ENCODE assay signal across 12 cellular contexts in the genomic region with DNA sequence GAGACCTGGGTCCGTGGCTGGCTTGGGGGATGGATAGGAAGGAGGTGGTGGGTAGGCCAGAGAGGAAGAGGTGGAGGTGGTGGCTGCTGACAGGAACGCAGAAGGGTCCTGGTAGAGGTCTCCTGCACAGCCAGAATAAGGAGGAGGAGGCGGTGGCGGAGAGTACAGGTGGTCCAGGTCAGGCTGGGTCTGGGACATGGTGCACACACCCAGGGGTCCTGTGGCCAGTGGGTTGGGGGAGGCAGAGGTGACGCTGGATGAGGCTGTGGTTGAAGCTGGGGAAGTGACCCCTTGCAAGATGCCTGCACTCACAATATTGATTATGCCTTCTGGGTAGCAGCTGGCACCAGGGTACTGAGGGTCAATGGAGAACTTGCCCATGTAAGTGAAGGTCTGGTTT. TPM values are rescaled to one million over a fixed set of nuclear protein-coding genes. Genes with fewer than 3 reads are reported as not detected.
A peak's percentile ranks its signal among the peaks of the same experiment; 100 is the strongest.
DNase-seq lines count a peak whose midpoint lies in the region; ATAC-seq, FAIRE-seq and TF ChIP-seq lines count a peak whose summit lies in the region.
"Had no signal": no experiment of that assay in that cellular context is flagged by ENCODE, and none has a peak within 500 bp of the region (broad histone marks: within the 10 kb centered on the region; RNA-seq: fewer than 3 reads in every experiment).

No MANE protein-coding gene starts in this region.

- FAIRE-seq in HepG2 (lab: Jason Lieb, UNC) = no peak

- no peaks in the 10 kb centered on the region for H3K9me3 Mint-ChIP-seq in activated T-cell treated with anti-CD3 and anti-CD28 coated beads, Interleukin-2, amount 50 U/mL, for 72 hours

- no peaks in the 10 kb centered on the region for H3K79me2 ChIP-seq in HepG2 (ENCODE audit: insufficient read depth, low read length)

- 83% methylated on average over 5 of the region's 5 CpGs for WGBS in HepG2 (ENCODE audit: low lambda C conversion rate)

- CTCF ChIA-PET in GM10248 (lab: Yijun Ruan, JAX) = interaction anchor here (0.9 to 16.5 kb wide), 3 partner anchors 80 to 223 kb away, joined by 3 to 239 read pairs (median 3); no protein-coding TSS in a partner anchor
- CTCF ChIA-PET in HepG2 (lab: Yijun Ruan, JAX; ENCODE audit: low intra/inter-chr PET ratio, low total read pairs) = no interaction called here

- intact Hi-C loops in upper lobe of right lung (cut with DNase I) (loop anchor here (10.0 kb wide), 1 partner anchor 369 kb away; no protein-coding TSS in a partner anchor), HepG2 (cut with micrococcal nuclease; ENCODE audit: unreplicated experiment) (no loop called here)

- ATAC-seq in activated T-cell treated with anti-CD3 and anti-CD28 coated beads, Interleukin-2, amount 50 U/mL, for 72 hours (replicated peaks in 1 of 2) = no peak
- ATAC-seq in upper lobe of right lung = no peak
- ATAC-seq in HepG2 = no peak

- no peaks in the 10 kb centered on the region for H3K27me3 Mint-ChIP-seq in activated T-cell treated with anti-CD3 and anti-CD28 coated beads, Interleukin-2, amount 50 U/mL, for 72 hours (ENCODE audit: low read depth)

- TF ChIP-seq CTCF in upper lobe of right lung (IDR thresholded peaks at IDR 0.05) (no peak), GM10248 (IDR thresholded peaks at IDR 0.05; ENCODE audit: control extremely low read depth, extremely low read depth, low read depth, missing control alignments) (no peak), HepG2 (CRISPR knock-in tag; IDR thresholded peaks at IDR 0.05) (no peak)

- peak; percentile 14 for DNase-seq in stimulated activated CD4-positive, alpha-beta T cell treated with anti-CD3 and anti-CD28 coated beads, Interleukin-15, amount 100 ng/mL, for 24 hours
- no peak for DNase-seq in stimulated activated CD4-positive, alpha-beta T cell treated with anti-CD3 and anti-CD28 coated beads, Interleukin-2, amount 100 ng/mL, for 24 hours
- DNase-seq in activated T-cell treated with anti-CD3 and anti-CD28 coated beads, Interleukin-2, amount 50 U/mL, for 72 hours = peak; percentile 9 to 12
- DNase-seq in upper lobe of right lung (no peak), GM10248 (ENCODE audit: extremely low spot score) (no peak), HepG2 (ENCODE audit: low spot score) (no peak)
- DNase-seq in activated CD4-positive, CD25-positive, alpha-beta regulatory T cell (lab: John Stamatoyannopoulos, UW) = no peak
- DNase-seq: effector CD4-positive, alpha-beta T cell; NCI-H446; WERI-Rb-1 had no signal

- in situ Hi-C loops in HepG2 (cut with HindIII; ENCODE audit: extremely low pct_ligation_motif_present, low pct_unique_long_range_greater_than_20kb) = loop anchor here (25.0 kb wide), 1 partner anchor 552 kb away; a partner anchor contains a TSS

- no peak overlapping the region for H3K27ac ChIP-seq in muscle layer of duodenum (ENCODE audit: low read length)
- no peak overlapping the region for H3K27ac ChIP-seq in upper lobe of right lung
- H3K27ac ChIP-seq in HepG2 (ENCODE audit: extremely low read length, insufficient read depth, low read length) = no peak overlapping the region
- H3K27ac ChIP-seq: HL-60, WERI-Rb-1 had no signal

- peak overlapping the region; percentile 95 for H3K27ac Mint-ChIP-seq in activated T-cell treated with anti-CD3 and anti-CD28 coated beads, Interleukin-2, amount 50 U/mL, for 72 hours

- no peak for TF ChIP-seq POLR2A in HepG2 (IDR thresholded peaks at IDR 0.05; ENCODE audit: insufficient read depth in 1 of 2, low read depth in 2 of 2, low read length in 2 of 2)

- TF ChIP-seq EP300 in HepG2 (IDR thresholded peaks at IDR 0.05; ENCODE audit: low read depth in 2 of 2, low read length in 2 of 2) = no peak
- no peak for TF ChIP-seq EP300 in HepG2 (CRISPR knock-in tag; IDR thresholded peaks at IDR 0.05; ENCODE audit: borderline replicate concordance)

- H3K36me3 ChIP-seq in muscle layer of duodenum (ENCODE audit: control insufficient read depth in 1 of 2, insufficient read depth in 2 of 2, low read length in 2 of 2) = no peaks in the 10 kb centered on the region
- no peaks in the 10 kb centered on the region for H3K36me3 ChIP-seq in upper lobe of right lung
- H3K36me3 ChIP-seq in HepG2 (replicated peaks in 1 of 2; ENCODE audit: control insufficient read depth in 1 of 2, insufficient read depth in 2 of 2, low read length in 2 of 2) = no peaks in the 10 kb centered on the region
- H3K36me3 ChIP-seq: WERI-Rb-1 had no signal

- POLR2A ChIA-PET in GM10248 (lab: Yijun Ruan, JAX) (no interaction called here), HepG2 (lab: Yijun Ruan, JAX) (no interaction called here)

- peaks cover 76% of the 10 kb centered on the region for H3K4me1 Mint-ChIP-seq in activated T-cell treated with anti-CD3 and anti-CD28 coated beads, Interleukin-2, amount 50 U/mL, for 72 hours (ENCODE audit: low read depth)

- peak overlapping the region; percentile 79 to 96 for H3K4me3 ChIP-seq in muscle layer of duodenum (ENCODE audit: low read depth in 1 of 2, low read length in 2 of 2)
- peak overlapping the region; percentile 88 for H3K4me3 ChIP-seq in upper lobe of right lung
- no peak overlapping the region for H3K4me3 ChIP-seq in HepG2 (replicated peaks in 1 of 3; ENCODE audit: insufficient read depth in 1 of 3, low read depth in 2 of 3, low read length in 3 of 3)

- no peak overlapping the region for H3K4me2 ChIP-seq in HepG2 (ENCODE audit: low read depth, low read length)

- no peaks in the 10 kb centered on the region for H4K20me1 ChIP-seq in HepG2 (ENCODE audit: insufficient read depth, low read length)

- H2AFZ ChIP-seq in HepG2 (ENCODE audit: low read length) = no peak overlapping the region

- no peak overlapping the region for H3K9ac ChIP-seq in HepG2 (ENCODE audit: insufficient read depth, low read depth, low read length)

- no peak for TF ChIP-seq RAD21 in HepG2 (CRISPR knock-in tag; IDR thresholded peaks at IDR 0.05)

- H3K27me3 ChIP-seq in muscle layer of duodenum (ENCODE audit: low read depth, low read length) = peaks cover 18% of the 10 kb centered on the region
- H3K27me3 ChIP-seq in upper lobe of right lung = peaks cover 17% of the 10 kb centered on the region
- peaks cover 7 to 23% of the 10 kb centered on the region in 2 experiments; a peak in 4 of 5 replicates for H3K27me3 ChIP-seq in HepG2 (ENCODE audit: control insufficient read depth in 1 of 2, insufficient read depth in 2 of 2, low read length in 2 of 2)

- no peaks in the 10 kb centered on the region for H3K9me3 ChIP-seq in muscle layer of duodenum (ENCODE audit: control insufficient read depth in 1 of 2, low read length in 2 of 2)
- H3K9me3 ChIP-seq in upper lobe of right lung = no peaks in the 10 kb centered on the region
- no peaks in the 10 kb centered on the region for H3K9me3 ChIP-seq in HepG2 (ENCODE audit: low read length)

- peaks cover 3 to 29% of the 10 kb centered on the region in 2 donors for H3K4me1 ChIP-seq in muscle layer of duodenum (ENCODE audit: control insufficient read depth in 1 of 2, insufficient read depth in 2 of 2, low read length in 2 of 2)
- peaks cover 28% of the 10 kb centered on the region for H3K4me1 ChIP-seq in upper lobe of right lung
- H3K4me1 ChIP-seq in HepG2 (ENCODE audit: insufficient read depth, low read length) = peaks cover 23% of the 10 kb centered on the region

- peak overlapping the region; percentile 92 for H3K4me3 Mint-ChIP-seq in activated T-cell treated with anti-CD3 and anti-CD28 coated beads, Interleukin-2, amount 50 U/mL, for 72 hours

- peaks cover 28 to 31% of the 10 kb centered on the region in 2 donors for H3K36me3 Mint-ChIP-seq in activated T-cell treated with anti-CD3 and anti-CD28 coated beads, Interleukin-2, amount 50 U/mL, for 72 hours (ENCODE audit: insufficient read depth in 2 of 2)

- BruUV-seq in HepG2 (replicated peaks; lab: Mats Ljungman, UMichigan) = no TSS peak

RNA-seq across cellular contexts. Expression of a gene that starts 2.2 kb away (rescaled TPM):
- 10 to 100 TPM; 64.3 to 76.7 TPM for total RNA-seq in activated T-cell treated with anti-CD3 and anti-CD28 coated beads, Interleukin-2, amount 50 U/mL, for 72 hours
- total RNA-seq in upper lobe of right lung (41.4 TPM), HepG2 (2016; rRNA removed; fragmentation: Illumina TruSeq; extraction: Trizol) (0.11 TPM in 1 of 2 replicates, not detected in the other)
- not detected in 2 replicates for total RNA-seq in HepG2 (2016; cell fraction: cytosol; rRNA removed; fragmentation: Illumina TruSeq; extraction: Trizol; ENCODE audit: low read depth)
- total RNA-seq in HepG2 (2016; cell fraction: insoluble cytoplasmic fraction; rRNA removed; fragmentation: Illumina TruSeq; extraction: Trizol) = 0.06 TPM in 1 of 2 replicates, not detected in the other
- total RNA-seq in HepG2 (2016; cell fraction: membrane; rRNA removed; fragmentation: Illumina TruSeq; extraction: Trizol) = 0.12 TPM in 1 of 2 replicates, not detected in the other
- not detected in 2 replicates for total RNA-seq in HepG2 (2016; cell fraction: nucleus; rRNA removed; fragmentation: Illumina TruSeq; extraction: Trizol)
- 0.14 and 0.15 TPM in 2 replicates for polyA plus RNA-seq in HepG2 (2011; rRNA removed)
- 0.05 TPM in 2 replicates for polyA plus RNA-seq in HepG2 (2011; cell fraction: cytosol; rRNA removed)
- polyA plus RNA-seq in HepG2 (2011; cell fraction: nucleus; rRNA removed) = 0.10 and 0.26 TPM in 2 replicates
- 0.09 and 0.36 TPM in 2 replicates for polyA plus RNA-seq in HepG2 (2012)
- not detected in 2 replicates for polyA plus RNA-seq in HepG2 (2016; cell fraction: cytosol; fragmentation: Illumina TruSeq; extraction: Trizol; ENCODE audit: low read depth)
- 0.08 TPM in 1 of 2 replicates, not detected in the other for polyA plus RNA-seq in HepG2 (2016; cell fraction: insoluble cytoplasmic fraction; fragmentation: Illumina TruSeq; extraction: Trizol; ENCODE audit: low read depth)
- polyA plus RNA-seq in HepG2 (2016; cell fraction: membrane; fragmentation: Illumina TruSeq; extraction: Trizol; ENCODE audit: low read depth) = 0.16 TPM in 1 of 2 replicates, not detected in the other
- polyA plus RNA-seq in HepG2 (2016; cell fraction: nucleus; fragmentation: Illumina TruSeq; extraction: Trizol; ENCODE audit: insufficient read depth, low read depth) = 0.36 TPM in 1 of 2 replicates, not detected in the other
- 0.06 and 0.09 TPM in 2 replicates for polyA minus RNA-seq in HepG2 (2011; rRNA and poly(A)+ RNA removed; ENCODE audit: low replicate concordance)
- polyA minus RNA-seq in HepG2 (2011; cell fraction: cytosol; rRNA and poly(A)+ RNA removed) = not detected in 2 replicates
- polyA minus RNA-seq in HepG2 (2011; cell fraction: nucleus; rRNA and poly(A)+ RNA removed) = 0.13 and 0.37 TPM in 2 replicates

RNA-seq across cellular contexts. Expression of a gene that starts 9.5 kb away (rescaled TPM):
- 10 to 100 TPM; 26.3 to 33.4 TPM for total RNA-seq in activated T-cell treated with anti-CD3 and anti-CD28 coated beads, Interleukin-2, amount 50 U/mL, for 72 hours
- total RNA-seq in upper lobe of right lung (16.5 TPM), HepG2 (2016; rRNA removed; fragmentation: Illumina TruSeq; extraction: Trizol) (15.9 and 16.5 TPM in 2 replicates)
- 5.1 and 6.2 TPM in 2 replicates for total RNA-seq in HepG2 (2016; cell fraction: cytosol; rRNA removed; fragmentation: Illumina TruSeq; extraction: Trizol; ENCODE audit: low read depth)
- total RNA-seq in HepG2 (2016; cell fraction: insoluble cytoplasmic fraction; rRNA removed; fragmentation: Illumina TruSeq; extraction: Trizol) = 16.7 and 17.9 TPM in 2 replicates
- total RNA-seq in HepG2 (2016; cell fraction: membrane; rRNA removed; fragmentation: Illumina TruSeq; extraction: Trizol) = 20.0 and 20.8 TPM in 2 replicates
- 11.5 and 12.2 TPM in 2 replicates for total RNA-seq in HepG2 (2016; cell fraction: nucleus; rRNA removed; fragmentation: Illumina TruSeq; extraction: Trizol)
- polyA plus RNA-seq in HepG2 (2011; rRNA removed) = 8.9 and 9.6 TPM in 2 replicates
- polyA plus RNA-seq in HepG2 (2011; cell fraction: cytosol; rRNA removed) = 5.6 and 7.3 TPM in 2 replicates
- polyA plus RNA-seq in HepG2 (2011; cell fraction: nucleus; rRNA removed) = 5.6 and 6.3 TPM in 2 replicates
- 9.8 and 12.1 TPM in 2 replicates for polyA plus RNA-seq in HepG2 (2012)
- polyA plus RNA-seq in HepG2 (2016; cell fraction: cytosol; fragmentation: Illumina TruSeq; extraction: Trizol; ENCODE audit: low read depth) = 4.9 and 5.0 TPM in 2 replicates
- 19.5 and 19.7 TPM in 2 replicates for polyA plus RNA-seq in HepG2 (2016; cell fraction: insoluble cytoplasmic fraction; fragmentation: Illumina TruSeq; extraction: Trizol; ENCODE audit: low read depth)
- polyA plus RNA-seq in HepG2 (2016; cell fraction: membrane; fragmentation: Illumina TruSeq; extraction: Trizol; ENCODE audit: low read depth) = 13.3 and 13.8 TPM in 2 replicates
- 12.1 and 12.7 TPM in 2 replicates for polyA plus RNA-seq in HepG2 (2016; cell fraction: nucleus; fragmentation: Illumina TruSeq; extraction: Trizol; ENCODE audit: insufficient read depth, low read depth)
- 11.6 and 16.6 TPM in 2 replicates for polyA minus RNA-seq in HepG2 (2011; rRNA and poly(A)+ RNA removed; ENCODE audit: low replicate concordance)
- polyA minus RNA-seq in HepG2 (2011; cell fraction: cytosol; rRNA and poly(A)+ RNA removed) = 11.3 and 13.7 TPM in 2 replicates
- 15.8 and 17.0 TPM in 2 replicates for polyA minus RNA-seq in HepG2 (2011; cell fraction: nucleus; rRNA and poly(A)+ RNA removed)

Comparison
In these comparisons a context has a peak if more than half of its experiments do, and no peak if none do; other contexts are left out.
1. DNase-seq: peak in stimulated activated CD4-positive, alpha-beta T cell treated with anti-CD3 and anti-CD28 coated beads, Interleukin-15, amount 100 ng/mL, for 24 hours (single experiment) and activated T-cell treated with anti-CD3 and anti-CD28 coated beads, Interleukin-2, amount 50 U/mL, for 72 hours (2 of 2); none in stimulated activated CD4-positive, alpha-beta T cell treated with anti-CD3 and anti-CD28 coated beads, Interleukin-2, amount 100 ng/mL, for 24 hours (0 of 2), upper lobe of right lung (single experiment), GM10248 (single experiment), HepG2 (single experiment) and activated CD4-positive, CD25-positive, alpha-beta regulatory T cell (0 of 4).
2. H3K4me3 ChIP-seq: peak in muscle layer of duodenum (2 of 2) and upper lobe of right lung (single experiment); none in HepG2 (0 of 3).
3. RNA of a gene that starts 2.2 kb away (total RNA-seq): 64.3 to 76.7 TPM in activated T-cell treated with anti-CD3 and anti-CD28 coated beads, Interleukin-2, amount 50 U/mL, for 72 hours and 41.4 TPM in upper lobe of right lung (single experiment); 0.06 to 0.12 TPM in HepG2; every median in the first group is over 10 times any median in the second.